ENCODE assay signal across 1 cellular context in the genomic region with DNA sequence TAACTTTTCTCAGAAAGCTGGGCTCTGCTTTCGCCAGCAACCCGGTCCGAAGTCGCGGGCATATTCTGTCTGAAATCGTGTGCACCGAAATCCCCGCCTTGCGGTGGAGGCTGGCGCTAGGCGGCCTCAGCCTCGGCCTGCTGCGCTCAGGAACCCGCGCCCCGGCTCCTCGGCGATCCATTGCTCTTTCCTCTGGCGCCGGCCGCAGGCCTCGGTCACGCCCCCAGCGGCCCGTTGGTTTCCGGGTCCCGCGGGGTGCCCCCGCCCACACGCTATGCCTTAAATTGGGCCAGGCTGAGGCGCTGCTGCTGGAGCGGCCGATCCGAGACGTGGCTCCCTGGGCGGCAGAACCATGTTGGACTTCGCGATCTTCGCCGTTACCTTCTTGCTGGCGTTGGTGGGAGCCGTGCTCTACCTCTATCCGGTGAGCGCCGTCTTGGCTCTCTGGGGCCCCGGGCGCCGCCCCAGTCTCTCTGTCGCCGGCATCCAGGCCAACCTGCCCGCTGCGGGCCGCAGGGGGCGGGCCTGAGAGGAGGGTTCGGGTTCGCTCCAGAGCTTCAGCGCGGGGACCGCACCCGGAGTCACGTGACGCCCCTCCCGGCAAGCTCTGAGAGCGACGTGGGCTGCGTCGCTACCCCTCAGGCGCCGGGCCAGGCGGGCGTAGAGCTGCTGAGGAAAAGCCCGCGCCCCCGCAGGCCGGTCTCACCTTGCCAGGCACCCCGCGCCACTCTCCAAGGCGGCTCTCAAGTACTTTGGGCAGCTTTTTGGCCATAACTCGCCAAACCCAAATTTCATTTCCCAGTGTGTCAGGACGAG.
TF ChIP-seq lines count a peak whose summit lies in the region.

A gene with protein sequence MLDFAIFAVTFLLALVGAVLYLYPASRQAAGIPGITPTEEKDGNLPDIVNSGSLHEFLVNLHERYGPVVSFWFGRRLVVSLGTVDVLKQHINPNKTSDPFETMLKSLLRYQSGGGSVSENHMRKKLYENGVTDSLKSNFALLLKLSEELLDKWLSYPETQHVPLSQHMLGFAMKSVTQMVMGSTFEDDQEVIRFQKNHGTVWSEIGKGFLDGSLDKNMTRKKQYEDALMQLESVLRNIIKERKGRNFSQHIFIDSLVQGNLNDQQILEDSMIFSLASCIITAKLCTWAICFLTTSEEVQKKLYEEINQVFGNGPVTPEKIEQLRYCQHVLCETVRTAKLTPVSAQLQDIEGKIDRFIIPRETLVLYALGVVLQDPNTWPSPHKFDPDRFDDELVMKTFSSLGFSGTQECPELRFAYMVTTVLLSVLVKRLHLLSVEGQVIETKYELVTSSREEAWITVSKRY (plus strand): TSS at position 308 of the 816 bp plus-strand sequence. CDS start 45 bp downstream, at position 353.

TF ChIP-seq in HepG2, 621 proteins besides CTCF, POLR2A, EP300 and RAD21 (continued from another document and continues in another):
- TF ChIP-seq, protein P1, sequence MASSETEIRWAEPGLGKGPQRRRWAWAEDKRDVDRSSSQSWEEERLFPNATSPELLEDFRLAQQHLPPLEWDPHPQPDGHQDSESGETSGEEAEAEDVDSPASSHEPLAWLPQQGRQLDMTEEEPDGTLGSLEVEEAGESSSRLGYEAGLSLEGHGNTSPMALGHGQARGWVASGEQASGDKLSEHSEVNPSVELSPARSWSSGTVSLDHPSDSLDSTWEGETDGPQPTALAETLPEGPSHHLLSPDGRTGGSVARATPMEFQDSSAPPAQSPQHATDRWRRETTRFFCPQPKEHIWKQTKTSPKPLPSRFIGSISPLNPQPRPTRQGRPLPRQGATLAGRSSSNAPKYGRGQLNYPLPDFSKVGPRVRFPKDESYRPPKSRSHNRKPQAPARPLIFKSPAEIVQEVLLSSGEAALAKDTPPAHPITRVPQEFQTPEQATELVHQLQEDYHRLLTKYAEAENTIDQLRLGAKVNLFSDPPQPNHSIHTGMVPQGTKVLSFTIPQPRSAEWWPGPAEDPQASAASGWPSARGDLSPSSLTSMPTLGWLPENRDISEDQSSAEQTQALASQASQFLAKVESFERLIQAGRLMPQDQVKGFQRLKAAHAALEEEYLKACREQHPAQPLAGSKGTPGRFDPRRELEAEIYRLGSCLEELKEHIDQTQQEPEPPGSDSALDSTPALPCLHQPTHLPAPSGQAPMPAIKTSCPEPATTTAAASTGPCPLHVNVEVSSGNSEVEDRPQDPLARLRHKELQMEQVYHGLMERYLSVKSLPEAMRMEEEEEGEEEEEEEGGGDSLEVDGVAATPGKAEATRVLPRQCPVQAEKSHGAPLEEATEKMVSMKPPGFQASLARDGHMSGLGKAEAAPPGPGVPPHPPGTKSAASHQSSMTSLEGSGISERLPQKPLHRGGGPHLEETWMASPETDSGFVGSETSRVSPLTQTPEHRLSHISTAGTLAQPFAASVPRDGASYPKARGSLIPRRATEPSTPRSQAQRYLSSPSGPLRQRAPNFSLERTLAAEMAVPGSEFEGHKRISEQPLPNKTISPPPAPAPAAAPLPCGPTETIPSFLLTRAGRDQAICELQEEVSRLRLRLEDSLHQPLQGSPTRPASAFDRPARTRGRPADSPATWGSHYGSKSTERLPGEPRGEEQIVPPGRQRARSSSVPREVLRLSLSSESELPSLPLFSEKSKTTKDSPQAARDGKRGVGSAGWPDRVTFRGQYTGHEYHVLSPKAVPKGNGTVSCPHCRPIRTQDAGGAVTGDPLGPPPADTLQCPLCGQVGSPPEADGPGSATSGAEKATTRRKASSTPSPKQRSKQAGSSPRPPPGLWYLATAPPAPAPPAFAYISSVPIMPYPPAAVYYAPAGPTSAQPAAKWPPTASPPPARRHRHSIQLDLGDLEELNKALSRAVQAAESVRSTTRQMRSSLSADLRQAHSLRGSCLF (CRISPR knock-in tag; IDR thresholded peaks at IDR 0.05; ENCODE audit: borderline replicate concordance), result peak; percentile 67; the same call in 1 of the 2 replicates
- peak; percentile 95 for TF ChIP-seq SRF (IDR thresholded peaks at IDR 0.05; ENCODE audit: low read depth, low read length)
- TF ChIP-seq SP2 (CRISPR knock-in tag; IDR thresholded peaks at IDR 0.05), result peak; percentile 75
- peak; percentile 93 for TF ChIP-seq SPEN (CRISPR knock-in tag; IDR thresholded peaks at IDR 0.05; ENCODE audit: low read depth)
- TF ChIP-seq, protein P2, sequence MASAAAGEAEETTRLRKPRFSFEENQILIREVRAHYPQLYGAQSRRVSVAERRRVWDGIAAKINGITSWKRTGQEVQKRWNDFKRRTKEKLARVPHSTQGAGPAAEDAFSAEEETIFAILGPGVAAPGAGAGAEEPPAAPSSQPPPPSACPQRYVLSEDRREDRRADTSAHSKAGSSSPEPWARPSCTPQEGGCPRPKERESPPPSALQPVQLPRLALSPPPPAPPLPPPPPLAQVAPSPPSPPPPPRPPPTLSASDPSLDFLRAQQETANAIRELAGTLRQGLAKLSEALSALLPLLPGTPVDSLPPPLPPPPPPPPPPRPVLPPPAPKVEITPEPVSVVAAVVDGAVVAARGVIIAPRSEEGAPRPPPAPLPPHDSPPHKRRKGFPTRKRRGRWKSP (CRISPR knock-in tag; IDR thresholded peaks at IDR 0.05), result peak; percentile 97
- peak; percentile 98 for TF ChIP-seq KMT2B (CRISPR knock-in tag; IDR thresholded peaks at IDR 0.05)
- TF ChIP-seq HOXA3 (CRISPR knock-in tag; IDR thresholded peaks at IDR 0.05), result peak; percentile 85
- peak; percentile 51; the same call in 1 of the 2 replicates for TF ChIP-seq ZNF678 (CRISPR knock-in tag; IDR thresholded peaks at IDR 0.05)
- 0 out of 2 replicates have a peak, but pooled peaks have one; percentile 64 for TF ChIP-seq ZNF549 (CRISPR knock-in tag; IDR thresholded peaks at IDR 0.05)
- TF ChIP-seq ZNF33B (CRISPR knock-in tag; IDR thresholded peaks at IDR 0.05), result peak; percentile 91; the same call in 1 of the 2 replicates
- TF ChIP-seq SATB2 (CRISPR knock-in tag; IDR thresholded peaks at IDR 0.05), result peak; percentile 74
- TF ChIP-seq, protein P3, sequence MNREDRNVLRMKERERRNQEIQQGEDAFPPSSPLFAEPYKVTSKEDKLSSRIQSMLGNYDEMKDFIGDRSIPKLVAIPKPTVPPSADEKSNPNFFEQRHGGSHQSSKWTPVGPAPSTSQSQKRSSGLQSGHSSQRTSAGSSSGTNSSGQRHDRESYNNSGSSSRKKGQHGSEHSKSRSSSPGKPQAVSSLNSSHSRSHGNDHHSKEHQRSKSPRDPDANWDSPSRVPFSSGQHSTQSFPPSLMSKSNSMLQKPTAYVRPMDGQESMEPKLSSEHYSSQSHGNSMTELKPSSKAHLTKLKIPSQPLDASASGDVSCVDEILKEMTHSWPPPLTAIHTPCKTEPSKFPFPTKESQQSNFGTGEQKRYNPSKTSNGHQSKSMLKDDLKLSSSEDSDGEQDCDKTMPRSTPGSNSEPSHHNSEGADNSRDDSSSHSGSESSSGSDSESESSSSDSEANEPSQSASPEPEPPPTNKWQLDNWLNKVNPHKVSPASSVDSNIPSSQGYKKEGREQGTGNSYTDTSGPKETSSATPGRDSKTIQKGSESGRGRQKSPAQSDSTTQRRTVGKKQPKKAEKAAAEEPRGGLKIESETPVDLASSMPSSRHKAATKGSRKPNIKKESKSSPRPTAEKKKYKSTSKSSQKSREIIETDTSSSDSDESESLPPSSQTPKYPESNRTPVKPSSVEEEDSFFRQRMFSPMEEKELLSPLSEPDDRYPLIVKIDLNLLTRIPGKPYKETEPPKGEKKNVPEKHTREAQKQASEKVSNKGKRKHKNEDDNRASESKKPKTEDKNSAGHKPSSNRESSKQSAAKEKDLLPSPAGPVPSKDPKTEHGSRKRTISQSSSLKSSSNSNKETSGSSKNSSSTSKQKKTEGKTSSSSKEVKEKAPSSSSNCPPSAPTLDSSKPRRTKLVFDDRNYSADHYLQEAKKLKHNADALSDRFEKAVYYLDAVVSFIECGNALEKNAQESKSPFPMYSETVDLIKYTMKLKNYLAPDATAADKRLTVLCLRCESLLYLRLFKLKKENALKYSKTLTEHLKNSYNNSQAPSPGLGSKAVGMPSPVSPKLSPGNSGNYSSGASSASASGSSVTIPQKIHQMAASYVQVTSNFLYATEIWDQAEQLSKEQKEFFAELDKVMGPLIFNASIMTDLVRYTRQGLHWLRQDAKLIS (CRISPR knock-in tag; IDR thresholded peaks at IDR 0.05), result no peak
- no peak for TF ChIP-seq MZF1 (CRISPR knock-in tag; IDR thresholded peaks at IDR 0.05; ENCODE audit: borderline replicate concordance)
- TF ChIP-seq, protein P4, sequence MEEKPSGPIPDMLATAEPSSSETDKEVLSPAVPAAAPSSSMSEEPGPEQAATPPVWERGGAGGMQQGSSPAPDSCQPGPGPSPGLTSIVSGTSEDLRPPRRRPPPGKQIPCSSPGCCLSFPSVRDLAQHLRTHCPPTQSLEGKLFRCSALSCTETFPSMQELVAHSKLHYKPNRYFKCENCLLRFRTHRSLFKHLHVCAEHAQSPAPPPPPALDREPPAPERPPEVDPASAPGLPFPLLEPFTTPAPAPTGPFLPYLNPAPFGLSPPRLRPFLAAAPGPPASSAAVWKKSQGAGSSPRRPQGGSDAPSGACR (CRISPR knock-in tag; IDR thresholded peaks at IDR 0.05), result peak; percentile 76
- TF ChIP-seq, protein P5, sequence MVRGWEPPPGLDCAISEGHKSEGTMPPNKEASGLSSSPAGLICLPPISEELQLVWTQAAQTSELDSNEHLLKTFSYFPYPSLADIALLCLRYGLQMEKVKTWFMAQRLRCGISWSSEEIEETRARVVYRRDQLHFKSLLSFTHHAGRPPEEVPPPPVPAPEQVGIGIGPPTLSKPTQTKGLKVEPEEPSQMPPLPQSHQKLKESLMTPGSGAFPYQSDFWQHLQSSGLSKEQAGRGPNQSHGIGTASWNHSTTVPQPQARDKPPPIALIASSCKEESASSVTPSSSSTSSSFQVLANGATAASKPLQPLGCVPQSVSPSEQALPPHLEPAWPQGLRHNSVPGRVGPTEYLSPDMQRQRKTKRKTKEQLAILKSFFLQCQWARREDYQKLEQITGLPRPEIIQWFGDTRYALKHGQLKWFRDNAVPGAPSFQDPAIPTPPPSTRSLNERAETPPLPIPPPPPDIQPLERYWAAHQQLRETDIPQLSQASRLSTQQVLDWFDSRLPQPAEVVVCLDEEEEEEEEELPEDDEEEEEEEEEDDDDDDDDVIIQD (CRISPR knock-in tag; IDR thresholded peaks at IDR 0.05; ENCODE audit: low read depth), result peak; percentile 82
- peak; percentile 82 for TF ChIP-seq HDAC1 (CRISPR knock-in tag; IDR thresholded peaks at IDR 0.05)
- TF ChIP-seq, protein P6, sequence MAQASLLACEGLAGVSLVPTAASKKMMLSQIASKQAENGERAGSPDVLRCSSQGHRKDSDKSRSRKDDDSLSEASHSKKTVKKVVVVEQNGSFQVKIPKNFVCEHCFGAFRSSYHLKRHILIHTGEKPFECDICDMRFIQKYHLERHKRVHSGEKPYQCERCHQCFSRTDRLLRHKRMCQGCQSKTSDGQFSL (CRISPR knock-in tag; IDR thresholded peaks at IDR 0.05), result 0 out of 2 replicates have a peak, but pooled peaks have one; percentile 24
- TF ChIP-seq, protein P7, sequence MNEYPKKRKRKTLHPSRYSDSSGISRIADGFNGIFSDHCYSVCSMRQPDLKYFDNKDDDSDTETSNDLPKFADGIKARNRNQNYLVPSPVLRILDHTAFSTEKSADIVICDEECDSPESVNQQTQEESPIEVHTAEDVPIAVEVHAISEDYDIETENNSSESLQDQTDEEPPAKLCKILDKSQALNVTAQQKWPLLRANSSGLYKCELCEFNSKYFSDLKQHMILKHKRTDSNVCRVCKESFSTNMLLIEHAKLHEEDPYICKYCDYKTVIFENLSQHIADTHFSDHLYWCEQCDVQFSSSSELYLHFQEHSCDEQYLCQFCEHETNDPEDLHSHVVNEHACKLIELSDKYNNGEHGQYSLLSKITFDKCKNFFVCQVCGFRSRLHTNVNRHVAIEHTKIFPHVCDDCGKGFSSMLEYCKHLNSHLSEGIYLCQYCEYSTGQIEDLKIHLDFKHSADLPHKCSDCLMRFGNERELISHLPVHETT (CRISPR knock-in tag; conservative IDR thresholded peaks at IDR 0.05), result peak; percentile 87
- TF ChIP-seq RFXAP (CRISPR knock-in tag; IDR thresholded peaks at IDR 0.05; ENCODE audit: borderline replicate concordance), result peak; percentile 89; the same call in 1 of the 2 replicates
- TF ChIP-seq, protein P8, sequence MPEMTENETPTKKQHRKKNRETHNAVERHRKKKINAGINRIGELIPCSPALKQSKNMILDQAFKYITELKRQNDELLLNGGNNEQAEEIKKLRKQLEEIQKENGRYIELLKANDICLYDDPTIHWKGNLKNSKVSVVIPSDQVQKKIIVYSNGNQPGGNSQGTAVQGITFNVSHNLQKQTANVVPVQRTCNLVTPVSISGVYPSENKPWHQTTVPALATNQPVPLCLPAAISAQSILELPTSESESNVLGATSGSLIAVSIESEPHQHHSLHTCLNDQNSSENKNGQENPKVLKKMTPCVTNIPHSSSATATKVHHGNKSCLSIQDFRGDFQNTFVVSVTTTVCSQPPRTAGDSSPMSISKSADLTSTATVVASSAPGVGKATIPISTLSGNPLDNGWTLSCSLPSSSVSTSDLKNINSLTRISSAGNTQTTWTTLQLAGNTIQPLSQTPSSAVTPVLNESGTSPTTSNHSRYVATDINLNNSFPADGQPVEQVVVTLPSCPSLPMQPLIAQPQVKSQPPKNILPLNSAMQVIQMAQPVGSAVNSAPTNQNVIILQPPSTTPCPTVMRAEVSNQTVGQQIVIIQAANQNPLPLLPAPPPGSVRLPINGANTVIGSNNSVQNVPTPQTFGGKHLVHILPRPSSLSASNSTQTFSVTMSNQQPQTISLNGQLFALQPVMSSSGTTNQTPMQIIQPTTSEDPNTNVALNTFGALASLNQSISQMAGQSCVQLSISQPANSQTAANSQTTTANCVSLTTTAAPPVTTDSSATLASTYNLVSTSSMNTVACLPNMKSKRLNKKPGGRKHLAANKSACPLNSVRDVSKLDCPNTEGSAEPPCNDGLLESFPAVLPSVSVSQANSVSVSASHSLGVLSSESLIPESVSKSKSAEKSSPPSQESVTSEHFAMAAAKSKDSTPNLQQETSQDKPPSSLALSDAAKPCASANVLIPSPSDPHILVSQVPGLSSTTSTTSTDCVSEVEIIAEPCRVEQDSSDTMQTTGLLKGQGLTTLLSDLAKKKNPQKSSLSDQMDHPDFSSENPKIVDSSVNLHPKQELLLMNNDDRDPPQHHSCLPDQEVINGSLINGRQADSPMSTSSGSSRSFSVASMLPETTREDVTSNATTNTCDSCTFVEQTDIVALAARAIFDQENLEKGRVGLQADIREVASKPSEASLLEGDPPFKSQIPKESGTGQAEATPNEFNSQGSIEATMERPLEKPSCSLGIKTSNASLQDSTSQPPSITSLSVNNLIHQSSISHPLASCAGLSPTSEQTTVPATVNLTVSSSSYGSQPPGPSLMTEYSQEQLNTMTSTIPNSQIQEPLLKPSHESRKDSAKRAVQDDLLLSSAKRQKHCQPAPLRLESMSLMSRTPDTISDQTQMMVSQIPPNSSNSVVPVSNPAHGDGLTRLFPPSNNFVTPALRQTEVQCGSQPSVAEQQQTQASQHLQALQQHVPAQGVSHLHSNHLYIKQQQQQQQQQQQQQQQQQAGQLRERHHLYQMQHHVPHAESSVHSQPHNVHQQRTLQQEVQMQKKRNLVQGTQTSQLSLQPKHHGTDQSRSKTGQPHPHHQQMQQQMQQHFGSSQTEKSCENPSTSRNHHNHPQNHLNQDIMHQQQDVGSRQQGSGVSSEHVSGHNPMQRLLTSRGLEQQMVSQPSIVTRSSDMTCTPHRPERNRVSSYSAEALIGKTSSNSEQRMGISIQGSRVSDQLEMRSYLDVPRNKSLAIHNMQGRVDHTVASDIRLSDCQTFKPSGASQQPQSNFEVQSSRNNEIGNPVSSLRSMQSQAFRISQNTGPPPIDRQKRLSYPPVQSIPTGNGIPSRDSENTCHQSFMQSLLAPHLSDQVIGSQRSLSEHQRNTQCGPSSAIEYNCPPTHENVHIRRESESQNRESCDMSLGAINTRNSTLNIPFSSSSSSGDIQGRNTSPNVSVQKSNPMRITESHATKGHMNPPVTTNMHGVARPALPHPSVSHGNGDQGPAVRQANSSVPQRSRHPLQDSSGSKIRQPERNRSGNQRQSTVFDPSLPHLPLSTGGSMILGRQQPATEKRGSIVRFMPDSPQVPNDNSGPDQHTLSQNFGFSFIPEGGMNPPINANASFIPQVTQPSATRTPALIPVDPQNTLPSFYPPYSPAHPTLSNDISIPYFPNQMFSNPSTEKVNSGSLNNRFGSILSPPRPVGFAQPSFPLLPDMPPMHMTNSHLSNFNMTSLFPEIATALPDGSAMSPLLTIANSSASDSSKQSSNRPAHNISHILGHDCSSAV (CRISPR knock-in tag; IDR thresholded peaks at IDR 0.05; ENCODE audit: borderline replicate concordance), result no peak
